ENCODE assay signal across 10 cellular contexts in genomic region chr12:131897276-131897675, GRCh38. TPM values are rescaled to one million over a fixed set of nuclear protein-coding genes. Genes with fewer than 3 reads are reported as not detected.
DNase-seq lines count a peak whose midpoint lies in the region; ATAC-seq and TF ChIP-seq lines count a peak whose summit lies in the region.
"Had no signal": no experiment of that assay in that cellular context is flagged by ENCODE, and none has a peak within 500 bp of the region (broad histone marks: within the 10 kb centered on the region; RNA-seq: fewer than 3 reads in every experiment).

No MANE protein-coding gene starts in this region.

- intact Hi-C loops in activated CD4-positive, alpha-beta T cell treated with anti-CD3 and anti-CD28 coated beads for 36 hours (cut with DNase I, micrococcal nuclease): no loop called here
- intact Hi-C loops in ascending aorta (cut with DNase I) (loop anchor here (5.0 to 10.0 kb wide), 2 partner anchors 185 to 248 kb away; partner anchors contain the start of genes DDX51, NOC4L and SFSWAP), right lobe of liver (cut with DNase I) (no loop called here)

- H3K36me3 ChIP-seq in ascending aorta (peaks cover 4 to 7% of the 10 kb centered on the region in 2 donors), right lobe of liver (peaks cover 0 to 4% (median 0%) of the 10 kb centered on the region in 4 donors)

- no peaks in the 10 kb centered on the region for H3K27me3 Mint-ChIP-seq in activated CD4-positive, alpha-beta T cell treated with anti-CD3 and anti-CD28 coated beads for 36 hours

- CTCF ChIA-PET in activated CD4-positive, alpha-beta T cell treated with anti-CD3 and anti-CD28 coated beads for 36 hours (lab: Charles Lee): no interaction called here

- H3K27me3 ChIP-seq in ascending aorta (no peaks in the 10 kb centered on the region), right lobe of liver (no peaks in the 10 kb centered on the region)

- H3K9me3 Mint-ChIP-seq in activated CD4-positive, alpha-beta T cell treated with anti-CD3 and anti-CD28 coated beads for 36 hours (ENCODE audit: low read depth): no peaks in the 10 kb centered on the region

- H3K36me3 Mint-ChIP-seq in activated CD4-positive, alpha-beta T cell treated with anti-CD3 and anti-CD28 coated beads for 36 hours (ENCODE audit: low read depth): peaks cover 5% of the 10 kb centered on the region

- POLR2A ChIA-PET in activated CD4-positive, alpha-beta T cell treated with anti-CD3 and anti-CD28 coated beads for 36 hours (lab: Charles Lee): interaction anchor here (0.9 kb wide), 1 partner anchor 9 kb away, joined by 4 read pairs; no protein-coding TSS in a partner anchor

- H3K9me3 ChIP-seq in ascending aorta (no peaks in the 10 kb centered on the region), right lobe of liver (no peaks in the 10 kb centered on the region)

- 81% methylated on average over 7 of the region's 18 CpGs for WGBS in right lobe of liver (ENCODE audit: insufficient coverage, low coverage, low lambda C conversion rate, missing lambda C conversion rate)

- peak overlapping the region in 1 of 2 donors; percentile 77 for H3K4me3 ChIP-seq in ascending aorta
- no peak overlapping the region for H3K4me3 ChIP-seq in right lobe of liver

- TF ChIP-seq POLR2A in right lobe of liver (IDR thresholded peaks at IDR 0.05): no peak

- no peak for ATAC-seq in activated CD4-positive, alpha-beta T cell treated with anti-CD3 and anti-CD28 coated beads for 36 hours
- ATAC-seq in right lobe of liver (no peak), GM18519 (IDR thresholded peaks at IDR 0.05; ENCODE audit: low FRiP score, unreplicated experiment) (no peak), HG02678 (IDR thresholded peaks at IDR 0.05; ENCODE audit: unreplicated experiment) (no peak)

- H3K27ac ChIP-seq in ascending aorta (peak overlapping the region; percentile 93), right lobe of liver (peak overlapping the region; percentile 95 to 100 (median 100)), temporal lobe (ENCODE audit: low read depth, low read length) (peak overlapping the region; percentile 93)

- H3K4me1 Mint-ChIP-seq in activated CD4-positive, alpha-beta T cell treated with anti-CD3 and anti-CD28 coated beads for 36 hours: peaks cover 12% of the 10 kb centered on the region

- H3K4me3 Mint-ChIP-seq in activated CD4-positive, alpha-beta T cell treated with anti-CD3 and anti-CD28 coated beads for 36 hours: peak overlapping the region; percentile 78

- TF ChIP-seq CTCF in ascending aorta (IDR thresholded peaks at IDR 0.05): no peak
- TF ChIP-seq CTCF in right lobe of liver (IDR thresholded peaks at IDR 0.05): no peak

- H3K4me1 ChIP-seq in ascending aorta: peaks cover 5 to 22% of the 10 kb centered on the region in 2 donors
- peaks cover 0 to 11% (median 4%) of the 10 kb centered on the region in 4 donors for H3K4me1 ChIP-seq in right lobe of liver

- H3K27ac Mint-ChIP-seq in activated CD4-positive, alpha-beta T cell treated with anti-CD3 and anti-CD28 coated beads for 36 hours: no peak overlapping the region

- DNase-seq in activated CD4-positive, alpha-beta T cell treated with anti-CD3 and anti-CD28 coated beads for 36 hours: no peak
- DNase-seq in activated CD4-positive, alpha-beta T cell treated with anti-CD3 and anti-CD28 coated beads, Interleukin-2, amount 50 U/mL, for 4 hours: no peak
- DNase-seq in ascending aorta (ENCODE audit: low spot score in 2 of 2) (no peak), right lobe of liver (peak in 1 of 3 donors; percentile 48), DMS153 (lab: John Stamatoyannopoulos, UW) (no peak)
- DNase-seq: cortex of kidney, OCI-M1 had no signal

RNA-seq across cellular contexts. Expression of gene ULK1, which starts 2.9 kb away (rescaled TPM):
- 10 to 100 TPM; 12.9 to 14.4 TPM for total RNA-seq in activated CD4-positive, alpha-beta T cell treated with anti-CD3 and anti-CD28 coated beads for 36 hours
- total RNA-seq in ascending aorta (156 TPM), right lobe of liver (10 to 100 TPM; 14.5 to 39.0 (median 20.5) TPM), temporal lobe (12.0 TPM)

RNA-seq across cellular contexts. Expression of gene PUS1, which starts 31.8 kb away (rescaled TPM):
- 10 to 100 TPM; 37.8 to 56.5 TPM for total RNA-seq in activated CD4-positive, alpha-beta T cell treated with anti-CD3 and anti-CD28 coated beads for 36 hours
- total RNA-seq in ascending aorta (22.7 TPM), right lobe of liver (10 to 100 TPM; 14.7 to 23.1 (median 17.7) TPM), temporal lobe (3.9 TPM)

RNA-seq across cellular contexts. Expression of gene EP400, which starts 52.5 kb away (rescaled TPM):
- 10 to 100 TPM; 46.4 to 51.3 TPM for total RNA-seq in activated CD4-positive, alpha-beta T cell treated with anti-CD3 and anti-CD28 coated beads for 36 hours
- 23.3 TPM for total RNA-seq in ascending aorta
- total RNA-seq in right lobe of liver: 10 to 100 TPM; 10.9 to 16.3 (median 13.3) TPM
- total RNA-seq in temporal lobe: 21.6 TPM
